ENCODE assay signal across 8 cellular contexts in the genomic region with DNA sequence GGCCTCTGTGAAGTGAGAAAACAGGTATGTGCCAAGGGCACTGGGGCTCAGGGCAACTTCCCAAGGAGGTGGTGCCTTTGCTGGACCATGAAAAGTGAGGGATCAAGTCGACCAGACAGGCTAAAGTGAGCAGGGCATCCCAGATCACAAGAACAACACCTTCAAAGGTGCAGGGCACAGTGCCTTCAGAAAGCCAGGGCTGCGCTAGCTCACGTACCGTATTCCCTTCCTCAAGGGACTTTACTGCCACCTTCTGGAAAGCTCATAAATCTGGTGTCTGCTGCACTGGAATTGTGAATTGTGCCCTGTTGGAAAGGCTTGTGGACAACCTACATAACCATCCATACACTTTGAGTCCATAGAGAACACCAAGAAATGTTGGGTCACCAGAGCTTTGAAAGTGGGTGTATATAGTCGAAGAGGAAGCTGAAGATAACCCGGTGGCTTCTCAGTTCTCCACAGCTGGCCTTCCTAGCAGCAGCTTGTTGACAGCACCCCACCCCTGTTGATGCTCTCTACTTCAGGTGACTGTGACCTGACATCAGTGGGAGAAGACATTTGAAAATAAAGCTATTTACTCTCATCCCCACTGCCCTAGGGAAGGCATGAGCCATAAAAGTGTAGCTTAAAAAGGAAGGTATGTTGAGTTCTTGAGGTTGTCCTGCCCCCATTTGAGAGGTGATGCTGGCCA. TPM values are rescaled to one million over a fixed set of nuclear protein-coding genes. Genes with fewer than 3 reads are reported as not detected.
DNase-seq lines count a peak whose midpoint lies in the region; ATAC-seq and TF ChIP-seq lines count a peak whose summit lies in the region.

No MANE protein-coding gene starts in this region.

- TF ChIP-seq CTCF in AG04450 (IDR thresholded peaks at IDR 0.05; ENCODE audit: low read depth, low read length), result peak; percentile 59
- peak; percentile 29 for TF ChIP-seq CTCF in GM10248 (IDR thresholded peaks at IDR 0.05; ENCODE audit: control extremely low read depth, extremely low read depth, low read depth, missing control alignments)
- TF ChIP-seq CTCF in WERI-Rb-1 (IDR thresholded peaks at IDR 0.05; ENCODE audit: low read depth, low read length), result peak; percentile 80
- no peak for TF ChIP-seq CTCF in glutamatergic neuron (IDR thresholded peaks at IDR 0.05; ENCODE audit: partially characterized antibody, unreplicated experiment)

- H3K4me3 ChIP-seq in AG04450 (ENCODE audit: low read depth, low read length) (no peak overlapping the region), WERI-Rb-1 (ENCODE audit: low read depth, low read length) (no peak overlapping the region)

- H3K36me3 Mint-ChIP-seq in glutamatergic neuron (ENCODE audit: unreplicated experiment), result no peaks in the 10 kb centered on the region
- H3K36me3 Mint-ChIP-seq in activated T-helper 2 cell treated with anti-CD3 and anti-CD28 coated beads, Interferon-gamma antibody, Interleukin-2, Interleukin-4, amounts not matched to agents 10 μg/mL and 5 μg/mL and 100 μg/mL, durations not matched to agents 14 hours and 24 hours and 36 hours (ENCODE audit: low read depth), result no peaks in the 10 kb centered on the region

- peaks cover 21% of the 10 kb centered on the region for H3K27me3 Mint-ChIP-seq in glutamatergic neuron (ENCODE audit: unreplicated experiment)
- H3K27me3 Mint-ChIP-seq in activated T-helper 2 cell treated with anti-CD3 and anti-CD28 coated beads, Interferon-gamma antibody, Interleukin-2, Interleukin-4, amounts not matched to agents 10 μg/mL and 5 μg/mL and 100 μg/mL, durations not matched to agents 14 hours and 24 hours and 36 hours (ENCODE audit: low read depth), result peaks cover 14% of the 10 kb centered on the region

- H3K36me3 ChIP-seq in WERI-Rb-1, result no peaks in the 10 kb centered on the region

- peaks cover 2% of the 10 kb centered on the region; the same call in 1 of the 2 replicates for H3K9me3 ChIP-seq in AG04450 (ENCODE audit: control insufficient read depth, insufficient read depth, low read length)
- H3K9me3 ChIP-seq in WERI-Rb-1 (ENCODE audit: severe bottlenecking), result no peaks in the 10 kb centered on the region

- ATAC-seq in sciatic nerve (peak; percentile 35), HG02885 (IDR thresholded peaks at IDR 0.05; ENCODE audit: poor library complexity, unreplicated experiment) (no peak)

- H3K4me3 Mint-ChIP-seq in glutamatergic neuron (ENCODE audit: unreplicated experiment), result peak overlapping the region; percentile 1
- no peak overlapping the region for H3K4me3 Mint-ChIP-seq in activated T-helper 2 cell treated with anti-CD3 and anti-CD28 coated beads, Interferon-gamma antibody, Interleukin-2, Interleukin-4, amounts not matched to agents 10 μg/mL and 5 μg/mL and 100 μg/mL, durations not matched to agents 14 hours and 24 hours and 36 hours (ENCODE audit: low read depth)

- H3K9me3 Mint-ChIP-seq in glutamatergic neuron (ENCODE audit: unreplicated experiment), result peaks cover 31% of the 10 kb centered on the region
- H3K9me3 Mint-ChIP-seq in activated T-helper 2 cell treated with anti-CD3 and anti-CD28 coated beads, Interferon-gamma antibody, Interleukin-2, Interleukin-4, amounts not matched to agents 10 μg/mL and 5 μg/mL and 100 μg/mL, durations not matched to agents 14 hours and 24 hours and 36 hours, result no peaks in the 10 kb centered on the region

- POLR2A ChIA-PET in AG04450 (lab: Yijun Ruan, JAX), result no interaction called here
- POLR2A ChIA-PET in GM10248 (lab: Yijun Ruan, JAX), result no interaction called here

- no peak overlapping the region for H3K27ac Mint-ChIP-seq in glutamatergic neuron (ENCODE audit: unreplicated experiment)
- H3K27ac Mint-ChIP-seq in activated T-helper 2 cell treated with anti-CD3 and anti-CD28 coated beads, Interferon-gamma antibody, Interleukin-2, Interleukin-4, amounts not matched to agents 10 μg/mL and 5 μg/mL and 100 μg/mL, durations not matched to agents 14 hours and 24 hours and 36 hours, result no peak overlapping the region

- intact Hi-C loops in sciatic nerve (cut with DNase I), result no loop called here
- intact Hi-C loops in activated T-helper 2 cell treated with anti-CD3 and anti-CD28 coated beads, Interferon-gamma antibody, Interleukin-2, Interleukin-4, amounts not matched to agents 10 μg/mL and 5 μg/mL and 100 μg/mL, durations not matched to agents 14 hours and 24 hours and 36 hours (cut with micrococcal nuclease), result loop anchor here (5.0 to 10.0 kb wide), 2 partner anchors 229 to 402 kb away; a partner anchor contains a TSS

- H3K27me3 ChIP-seq in AG04450 (ENCODE audit: control insufficient read depth, insufficient read depth, low read length), result no peaks in the 10 kb centered on the region
- H3K27me3 ChIP-seq in WERI-Rb-1 (ENCODE audit: insufficient read depth, low read depth, severe bottlenecking), result no peaks in the 10 kb centered on the region

- H3K27ac ChIP-seq in AG04450 (ENCODE audit: low read depth, low read length) (no peak overlapping the region), WERI-Rb-1 (peak overlapping the region; percentile 44; the same call in 1 of the 2 replicates)

- peaks cover 36% of the 10 kb centered on the region for H3K4me1 Mint-ChIP-seq in glutamatergic neuron (ENCODE audit: low read depth, unreplicated experiment)
- H3K4me1 Mint-ChIP-seq in activated T-helper 2 cell treated with anti-CD3 and anti-CD28 coated beads, Interferon-gamma antibody, Interleukin-2, Interleukin-4, amounts not matched to agents 10 μg/mL and 5 μg/mL and 100 μg/mL, durations not matched to agents 14 hours and 24 hours and 36 hours (ENCODE audit: low read depth), result peaks cover 20% of the 10 kb centered on the region

- DNase-seq in AG04450 (ENCODE audit: low read depth, low spot score) (peak; percentile 24), GM10248 (ENCODE audit: extremely low spot score) (no peak), NCI-H2081 treated with DMSO at 0.1 percent for 48 hours (lab: John Stamatoyannopoulos, UW) (peak; percentile 21), WERI-Rb-1 (peak; percentile 49), glutamatergic neuron (no peak), sciatic nerve (ENCODE audit: low spot score) (no peak)
- DNase-seq in activated T-helper 2 cell treated with anti-CD3 and anti-CD28 coated beads, Interferon-gamma antibody, Interleukin-2, Interleukin-4, amounts not matched to agents 10 μg/mL and 5 μg/mL and 100 μg/mL, durations not matched to agents 14 hours and 24 hours and 36 hours (ENCODE audit: low spot score), result no peak

- CTCF ChIA-PET in AG04450 (lab: Charles Lee), result interaction anchor here (0.5 to 4.2 kb wide), 23 partner anchors 8 to 404 kb away, joined by 3 to 55 read pairs (median 4); a partner anchor contains a TSS
- CTCF ChIA-PET in GM10248 (lab: Yijun Ruan, JAX), result interaction anchor here (0.8 to 2.2 kb wide), 5 partner anchors 10 to 403 kb away, joined by 3 to 5 read pairs (median 4); a partner anchor contains a TSS

RNA-seq across cellular contexts. Expression of a gene that starts 24.5 kb away (rescaled TPM):
- 0.22 and 0.26 TPM in 2 replicates for polyA plus RNA-seq in AG04450 (2011; rRNA removed)
- 0.74 and 1.3 TPM in 2 replicates for polyA minus RNA-seq in AG04450 (2011; rRNA and poly(A)+ RNA removed)
- total RNA-seq in glutamatergic neuron (ENCODE audit: unreplicated experiment) (107 TPM), sciatic nerve (4.0 TPM)
- 0.30 TPM in 2 replicates for total RNA-seq in activated T-helper 2 cell treated with anti-CD3 and anti-CD28 coated beads, Interferon-gamma antibody, Interleukin-2, Interleukin-4, amounts not matched to agents 10 μg/mL and 5 μg/mL and 100 μg/mL, durations not matched to agents 14 hours and 24 hours and 36 hours

Comparison
In these comparisons a context has a peak if more than half of its experiments do, and no peak if none do; other contexts are left out.
1. DNase-seq: peak in AG04450 (single experiment), NCI-H2081 treated with DMSO at 0.1 percent for 48 hours (single experiment) and WERI-Rb-1 (single experiment); none in GM10248 (single experiment), glutamatergic neuron (single experiment), sciatic nerve (single experiment) and activated T-helper 2 cell treated with anti-CD3 and anti-CD28 coated beads, Interferon-gamma antibody, Interleukin-2, Interleukin-4, amounts not matched to agents 10 μg/mL and 5 μg/mL and 100 μg/mL, durations not matched to agents 14 hours and 24 hours and 36 hours (single experiment).
2. RNA of a gene that starts 24.5 kb away (total RNA-seq): 107 TPM in glutamatergic neuron (single experiment); 4.0 TPM in sciatic nerve (single experiment) and 0.30 TPM in activated T-helper 2 cell treated with anti-CD3 and anti-CD28 coated beads, Interferon-gamma antibody, Interleukin-2, Interleukin-4, amounts not matched to agents 10 μg/mL and 5 μg/mL and 100 μg/mL, durations not matched to agents 14 hours and 24 hours and 36 hours; every median in the first group is over 10 times any median in the second.